ENCODE assay signal across 8 cellular contexts in the genomic region with DNA sequence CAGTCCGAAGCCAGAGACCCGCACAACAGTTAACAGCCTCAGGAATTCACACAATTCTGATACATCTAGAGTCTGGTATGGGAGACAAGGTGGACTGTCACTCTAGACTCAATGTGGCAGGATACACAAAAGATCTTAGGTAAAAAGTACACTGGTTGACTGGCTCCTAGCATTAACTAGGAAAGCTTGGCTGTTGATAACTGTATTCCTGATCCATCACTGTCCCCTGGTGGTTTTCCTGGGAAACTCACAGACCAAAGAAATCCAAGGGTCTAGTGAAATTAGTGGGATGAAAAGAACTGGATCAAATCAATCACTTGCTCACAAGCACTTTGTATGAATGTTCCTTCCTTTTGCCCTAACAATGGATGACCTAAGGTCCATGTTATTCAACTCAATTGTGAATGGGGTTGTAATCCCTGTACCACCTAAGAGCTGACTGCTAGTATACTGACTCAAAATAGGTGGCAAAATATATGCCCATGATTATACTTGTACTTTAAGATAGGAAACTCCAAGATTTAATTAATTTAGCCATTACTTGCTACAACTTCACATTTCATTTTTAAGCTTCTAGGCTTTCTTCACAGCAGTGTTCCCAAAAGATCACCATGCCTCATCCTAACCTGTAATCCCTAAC. TPM values are rescaled to one million over a fixed set of nuclear protein-coding genes. Genes with fewer than 3 reads are reported as not detected.
DNase-seq lines count a peak whose midpoint lies in the region; ATAC-seq and TF ChIP-seq lines count a peak whose summit lies in the region.

No MANE protein-coding gene starts in this region.

- H3K27me3 Mint-ChIP-seq in endothelial cell (ENCODE audit: unreplicated experiment), result no peaks in the 10 kb centered on the region
- no peaks in the 10 kb centered on the region for H3K27me3 Mint-ChIP-seq in progenitor cell of endocrine pancreas

- TF ChIP-seq CTCF in GM12864 (IDR thresholded peaks at IDR 0.05; ENCODE audit: low read depth, low read length, missing control alignments), result peak; percentile 28
- peak; percentile 89 for TF ChIP-seq CTCF in endothelial cell (IDR thresholded peaks at IDR 0.05; ENCODE audit: unreplicated experiment)
- peak; percentile 79 for TF ChIP-seq CTCF in progenitor cell of endocrine pancreas (IDR thresholded peaks at IDR 0.05; ENCODE audit: unreplicated experiment)

- H3K36me3 Mint-ChIP-seq in endothelial cell (ENCODE audit: low read depth, unreplicated experiment) (peaks cover 18% of the 10 kb centered on the region), progenitor cell of endocrine pancreas (ENCODE audit: insufficient read depth) (peaks cover 19% of the 10 kb centered on the region)

- no peak for ATAC-seq in GM18511 (IDR thresholded peaks at IDR 0.05; ENCODE audit: unreplicated experiment)

- H3K27ac Mint-ChIP-seq in endothelial cell (ENCODE audit: unreplicated experiment) (peak overlapping the region; percentile 11), progenitor cell of endocrine pancreas (no peak overlapping the region)

- no peak overlapping the region for H3K4me3 ChIP-seq in GM12864 (ENCODE audit: low read depth, low read length)

- no peak for DNase-seq in GM12864 (ENCODE audit: low read depth)
- DNase-seq in NCI-H524 treated with DMSO at 0.1 percent for 48 hours (lab: John Stamatoyannopoulos, UW), result peak; percentile 48
- peak; percentile 44 for DNase-seq in endothelial cell (ENCODE audit: low spot score)
- no peak for DNase-seq in progenitor cell of endocrine pancreas (ENCODE audit: low spot score, unreplicated experiment)
- DNase-seq in NK-92 treated with Interleukin-12 subunit alpha and Interleukin-12 subunit beta, amount 100 ng/mL, for 24 hours (lab: John Stamatoyannopoulos, UW), result no peak
- no peak for DNase-seq in SKM-1 treated with dmso at 0.1 percent for 144 hours (lab: John Stamatoyannopoulos, UW; ENCODE audit: unreplicated experiment)
- no peak for DNase-seq in germinal center (ENCODE audit: low spot score)

- H3K4me1 Mint-ChIP-seq in endothelial cell (ENCODE audit: unreplicated experiment) (peaks cover 13% of the 10 kb centered on the region), progenitor cell of endocrine pancreas (ENCODE audit: low read depth) (no peaks in the 10 kb centered on the region)

- H3K9me3 Mint-ChIP-seq in endothelial cell (ENCODE audit: unreplicated experiment), result no peaks in the 10 kb centered on the region
- H3K9me3 Mint-ChIP-seq in progenitor cell of endocrine pancreas (ENCODE audit: low read depth), result no peaks in the 10 kb centered on the region

- no peak overlapping the region for H3K4me3 Mint-ChIP-seq in endothelial cell (ENCODE audit: unreplicated experiment)
- H3K4me3 Mint-ChIP-seq in progenitor cell of endocrine pancreas (ENCODE audit: low read depth), result no peak overlapping the region

RNA-seq across cellular contexts. Expression of a gene that starts 14.0 kb away (rescaled TPM):
- total RNA-seq in endothelial cell (ENCODE audit: unreplicated experiment) (246 TPM), progenitor cell of endocrine pancreas (177 and 186 TPM in 2 replicates)

RNA-seq across cellular contexts. Expression of a gene that starts 14.4 kb away (rescaled TPM):
- total RNA-seq in endothelial cell (ENCODE audit: unreplicated experiment), result 31.4 TPM
- 34.0 and 37.2 TPM in 2 replicates for total RNA-seq in progenitor cell of endocrine pancreas

RNA-seq across cellular contexts. Expression of a gene that starts 53.1 kb away (rescaled TPM):
- total RNA-seq in endothelial cell (ENCODE audit: unreplicated experiment), result 1.1 TPM
- total RNA-seq in progenitor cell of endocrine pancreas, result 0.29 and 0.34 TPM in 2 replicates

Comparison
In these comparisons a context has a peak if more than half of its experiments do, and no peak if none do; other contexts are left out.
1. DNase-seq: peak in NCI-H524 treated with DMSO at 0.1 percent for 48 hours (single experiment) and endothelial cell (single experiment); none in GM12864 (single experiment), progenitor cell of endocrine pancreas (single experiment), NK-92 treated with Interleukin-12 subunit alpha and Interleukin-12 subunit beta, amount 100 ng/mL, for 24 hours (single experiment), SKM-1 treated with dmso at 0.1 percent for 144 hours (single experiment) and germinal center (single experiment).
2. CTCF ChIP-seq: peak in every context shown above with its lines; median percentile 89 in endothelial cell; 79 in progenitor cell of endocrine pancreas; 28 in GM12864.